Comparison of ENCODE assay signal across 8 cellular contexts in the genomic region with DNA sequence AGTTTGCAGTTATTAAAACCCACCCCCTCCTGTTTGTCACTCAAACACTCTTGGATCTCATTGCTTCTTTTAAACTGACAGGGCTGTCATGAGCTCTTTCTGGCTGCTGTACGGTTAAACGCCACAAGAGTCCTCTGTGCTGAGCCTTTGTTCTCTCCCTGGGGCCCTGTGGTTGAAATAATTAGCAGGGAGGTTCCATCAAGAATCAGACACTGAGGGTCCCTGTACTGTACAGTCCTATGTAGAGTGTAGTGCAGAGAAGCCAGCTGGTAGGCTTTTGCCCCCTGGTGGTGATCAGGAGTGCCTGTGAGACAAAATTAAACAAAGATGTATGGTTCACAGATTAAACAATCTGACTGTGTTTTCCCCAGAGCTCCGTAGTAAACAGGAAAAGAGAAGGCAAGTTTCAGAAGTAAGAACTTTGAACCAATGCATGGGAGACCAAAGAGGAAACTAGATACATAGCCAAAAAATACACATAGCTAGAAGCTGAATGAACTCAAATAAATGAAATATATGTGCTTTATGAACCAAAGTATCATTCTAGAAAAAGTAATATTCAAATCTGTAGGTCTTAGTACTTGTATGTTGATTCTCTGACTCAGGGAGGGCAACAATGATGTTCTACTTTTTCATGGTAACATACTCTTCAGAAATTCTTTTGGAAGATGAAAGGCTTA. TPM values are rescaled to one million over a fixed set of nuclear protein-coding genes. Genes with fewer than 3 reads are reported as not detected.
DNase-seq lines count a peak whose midpoint lies in the region; ATAC-seq and TF ChIP-seq lines count a peak whose summit lies in the region.

No MANE protein-coding gene starts in this region.

- H3K9ac ChIP-seq in DND-41 (ENCODE audit: low read depth, low read length): peak overlapping the region; percentile 93
- peak overlapping the region; percentile 88 for H3K9ac ChIP-seq in Karpas-422 (ENCODE audit: low read length)
- no peak overlapping the region for H3K9ac ChIP-seq in neural progenitor cell

- peak; percentile 98 for TF ChIP-seq CTCF in DND-41 (IDR thresholded peaks at IDR 0.05; ENCODE audit: borderline replicate concordance, extremely low read depth, low read length, poor library complexity, severe bottlenecking)
- peak; percentile 95 for TF ChIP-seq CTCF in PC-9 (conservative IDR thresholded peaks at IDR 0.05)
- peak; percentile 98 for TF ChIP-seq CTCF in fibroblast of mammary gland (conservative IDR thresholded peaks at IDR 0.05; ENCODE audit: control insufficient read depth, insufficient read depth, low read depth, low read length)
- TF ChIP-seq CTCF in neural progenitor cell (IDR thresholded peaks at IDR 0.05): peak; percentile 95

- H3K27ac ChIP-seq in DND-41 (ENCODE audit: low read length): peak overlapping the region; percentile 97
- peak overlapping the region; percentile 91 for H3K27ac ChIP-seq in Karpas-422 (ENCODE audit: low read length)
- no peak overlapping the region for H3K27ac ChIP-seq in PC-9
- no peak overlapping the region for H3K27ac ChIP-seq in neural progenitor cell

- H3K9me3 ChIP-seq in DND-41 (ENCODE audit: insufficient read depth, low read length, severe bottlenecking): no peaks in the 10 kb centered on the region
- H3K9me3 ChIP-seq in Karpas-422 (ENCODE audit: low read length): no peaks in the 10 kb centered on the region
- no peaks in the 10 kb centered on the region for H3K9me3 ChIP-seq in PC-9 (ENCODE audit: insufficient read depth, low read depth)
- no peaks in the 10 kb centered on the region for H3K9me3 ChIP-seq in neural progenitor cell (ENCODE audit: low read depth)

- DNase-seq in DND-41 (peak; percentile 93), Karpas-422 (peak; percentile 98), PC-9 (peak; percentile 53 to 68), fibroblast of mammary gland (ENCODE audit: low read depth) (peak; percentile 80), neural progenitor cell (ENCODE audit: low spot score) (peak; percentile 86), stromal cell of bone marrow (ENCODE audit: low read depth) (peak; percentile 42)
- DNase-seq in activated T-cell treated with anti-CD3 and anti-CD28 coated beads, Interleukin-2, amount 50 U/mL, for 4 hours: peak; percentile 55

- peaks cover 9% of the 10 kb centered on the region for H3K36me3 ChIP-seq in DND-41 (ENCODE audit: insufficient read depth, low read length)
- H3K36me3 ChIP-seq in Karpas-422 (ENCODE audit: insufficient read depth, low read length): peaks cover 4% of the 10 kb centered on the region; the same call in 1 of the 2 replicates
- no peaks in the 10 kb centered on the region for H3K36me3 ChIP-seq in PC-9 (ENCODE audit: low read depth)
- no peaks in the 10 kb centered on the region for H3K36me3 ChIP-seq in neural progenitor cell

- H3K27me3 Mint-ChIP-seq in activated T-cell treated with anti-CD3 and anti-CD28 coated beads, Interleukin-2, amount 50 U/mL, for 4 hours (ENCODE audit: low read depth): no peaks in the 10 kb centered on the region
- peaks cover 1% of the 10 kb centered on the region for H3K27me3 Mint-ChIP-seq in neural progenitor cell (ENCODE audit: insufficient read depth, low read depth)

- H3K4me2 ChIP-seq in DND-41 (ENCODE audit: insufficient read depth, low read length): peak overlapping the region; percentile 70
- peak overlapping the region; percentile 90 for H3K4me2 ChIP-seq in Karpas-422 (ENCODE audit: low read depth, low read length, poor library complexity, severe bottlenecking)
- peak overlapping the region; percentile 95 for H3K4me2 ChIP-seq in PC-9
- H3K4me2 ChIP-seq in neural progenitor cell: peak overlapping the region; percentile 93

- H3K9me2 ChIP-seq in Karpas-422 (replicated peaks; ENCODE audit: insufficient read depth, low read length) (no peaks in the 10 kb centered on the region), PC-9 (ENCODE audit: insufficient read depth) (no peaks in the 10 kb centered on the region)

- no TSS peak for BruUV-seq in PC-9 (replicated peaks; lab: Mats Ljungman, UMichigan)

- ATAC-seq in DND-41 (ENCODE audit: insufficient read depth, low read depth) (peak; percentile 92), GM21737 (IDR thresholded peaks at IDR 0.05; ENCODE audit: unreplicated experiment) (peak; percentile 70)
- peak; percentile 52 to 53 for ATAC-seq in activated T-cell treated with anti-CD3 and anti-CD28 coated beads, Interleukin-2, amount 50 U/mL, for 4 hours

- intact Hi-C loops in PC-9 (cut with micrococcal nuclease; ENCODE audit: unreplicated experiment): loop anchor here (1.0 kb wide), 6 partner anchors 90 to 351 kb away; no protein-coding TSS in a partner anchor

- H3K4me1 ChIP-seq in DND-41 (ENCODE audit: insufficient read depth, low read length): peaks cover 39% of the 10 kb centered on the region
- peaks cover 36% of the 10 kb centered on the region for H3K4me1 ChIP-seq in Karpas-422 (ENCODE audit: low read length)
- peaks cover 32% of the 10 kb centered on the region for H3K4me1 ChIP-seq in PC-9 (replicated peaks; ENCODE audit: insufficient read depth)
- peaks cover 17% of the 10 kb centered on the region for H3K4me1 ChIP-seq in neural progenitor cell

- peaks cover 2% of the 10 kb centered on the region for H3K36me3 Mint-ChIP-seq in activated T-cell treated with anti-CD3 and anti-CD28 coated beads, Interleukin-2, amount 50 U/mL, for 4 hours (ENCODE audit: insufficient read depth)
- H3K36me3 Mint-ChIP-seq in neural progenitor cell: no peaks in the 10 kb centered on the region

- POLR2A ChIA-PET in PC-9 (lab: Charles Lee; ENCODE audit: unreplicated experiment): interaction anchor here (0.6 to 1.4 kb wide), 5 partner anchors 87 to 545 kb away, joined by 4 to 22 read pairs (median 8); no protein-coding TSS in a partner anchor

- H3K27me3 ChIP-seq in DND-41 (ENCODE audit: insufficient read depth, low read length, poor library complexity) (no peaks in the 10 kb centered on the region), Karpas-422 (ENCODE audit: low read length) (no peaks in the 10 kb centered on the region), PC-9 (ENCODE audit: insufficient read depth, low read depth) (no peaks in the 10 kb centered on the region), neural progenitor cell (no peaks in the 10 kb centered on the region)

- CTCF ChIA-PET in PC-9 (lab: Charles Lee): interaction anchor here (0.5 to 3.2 kb wide), 21 partner anchors 11 to 1565 kb away, joined by 3 to 30 read pairs (median 5); no protein-coding TSS in a partner anchor

- H3K79me2 ChIP-seq in DND-41 (ENCODE audit: insufficient read depth, low read length) (peaks cover 43% of the 10 kb centered on the region), Karpas-422 (ENCODE audit: low read length) (peaks cover 36% of the 10 kb centered on the region), PC-9 (ENCODE audit: low read depth) (peaks cover 34% of the 10 kb centered on the region), neural progenitor cell (ENCODE audit: low read depth) (peaks cover 31% of the 10 kb centered on the region)

- H3K9me3 Mint-ChIP-seq in activated T-cell treated with anti-CD3 and anti-CD28 coated beads, Interleukin-2, amount 50 U/mL, for 4 hours: no peaks in the 10 kb centered on the region
- H3K9me3 Mint-ChIP-seq in neural progenitor cell: no peaks in the 10 kb centered on the region

- peaks cover 22% of the 10 kb centered on the region; the same call in 1 of the 2 replicates for H4K20me1 ChIP-seq in DND-41 (ENCODE audit: insufficient read depth, low read length)
- no peaks in the 10 kb centered on the region for H4K20me1 ChIP-seq in Karpas-422 (ENCODE audit: insufficient read depth, low read depth, low read length)
- 0 out of 2 replicates have a peak, but pooled peaks cover 3% of the 10 kb centered on the region for H4K20me1 ChIP-seq in PC-9 (ENCODE audit: insufficient read depth)
- H4K20me1 ChIP-seq in neural progenitor cell (ENCODE audit: low read depth): no peaks in the 10 kb centered on the region

- H2AFZ ChIP-seq in DND-41 (ENCODE audit: low read depth, low read length) (peak overlapping the region; percentile 83), Karpas-422 (ENCODE audit: low read length) (peak overlapping the region; percentile 44), PC-9 (peak overlapping the region; percentile 50; the same call in 1 of the 2 replicates), neural progenitor cell (replicated peaks) (peak overlapping the region; percentile 74)

- no peak overlapping the region for H3K27ac Mint-ChIP-seq in neural progenitor cell

- H3F3A ChIP-seq in PC-9 (ENCODE audit: insufficient read depth, low read depth) (peaks cover 20% of the 10 kb centered on the region; the same call in 1 of the 2 replicates), neural progenitor cell (ENCODE audit: low read depth) (peaks cover 29% of the 10 kb centered on the region)

- no peak overlapping the region for H3K4me3 Mint-ChIP-seq in activated T-cell treated with anti-CD3 and anti-CD28 coated beads, Interleukin-2, amount 50 U/mL, for 4 hours
- no peak overlapping the region for H3K4me3 Mint-ChIP-seq in neural progenitor cell

- peaks cover 27% of the 10 kb centered on the region for H3K4me1 Mint-ChIP-seq in activated T-cell treated with anti-CD3 and anti-CD28 coated beads, Interleukin-2, amount 50 U/mL, for 4 hours (ENCODE audit: low read depth)
- peaks cover 13% of the 10 kb centered on the region for H3K4me1 Mint-ChIP-seq in neural progenitor cell

- H3K4me3 ChIP-seq in DND-41 (ENCODE audit: low read depth in 1 of 2, low read length in 2 of 2) (peak overlapping the region; percentile 71 to 76; a peak in 3 of 4 replicates), Karpas-422 (ENCODE audit: low read length) (peak overlapping the region; percentile 87), PC-9 (peak overlapping the region; percentile 73; the same call in 1 of the 2 replicates), fibroblast of mammary gland (ENCODE audit: control insufficient read depth, low read depth, low read length) (no peak overlapping the region), neural progenitor cell (peak overlapping the region; percentile 78)

RNA-seq across cellular contexts. Expression of gene SSH2, which starts 1.4 kb away (rescaled TPM):
- 35.3 and 53.9 TPM in 2 replicates for total RNA-seq in Karpas-422 (2014; rRNA removed; shearing (Covaris generic); ENCODE audit: low replicate concordance)
- total RNA-seq in PC-9 (2021) (30.3 and 45.1 TPM in 2 replicates), neural progenitor cell (ENCODE audit: low replicate concordance) (12.2 and 13.2 TPM in 2 replicates)
- 10 to 100 TPM; 25.0 to 27.0 (median 25.9) TPM for total RNA-seq in activated T-cell treated with anti-CD3 and anti-CD28 coated beads, Interleukin-2, amount 50 U/mL, for 4 hours

RNA-seq across cellular contexts. Expression of gene EFCAB5, which starts 10.0 kb away (rescaled TPM):
- total RNA-seq in Karpas-422 (2014; rRNA removed; shearing (Covaris generic); ENCODE audit: low replicate concordance): 0.07 and 2.1 TPM in 2 replicates
- total RNA-seq in PC-9 (2021) (1.4 and 1.5 TPM in 2 replicates), neural progenitor cell (ENCODE audit: low replicate concordance) (0.09 and 0.71 TPM in 2 replicates)
- total RNA-seq in activated T-cell treated with anti-CD3 and anti-CD28 coated beads, Interleukin-2, amount 50 U/mL, for 4 hours: under 1 TPM in 2 of 3 donors, not detected in 1; 0.15 to 0.30 TPM

Comparison
In these comparisons a context has a peak if more than half of its experiments do, and no peak if none do; other contexts are left out.
1. DNase-seq: peak in every context shown above with its lines; median percentile 98 in Karpas-422; 93 in DND-41; 86 in neural progenitor cell; 80 in fibroblast of mammary gland; 60 in PC-9; 55 in activated T-cell treated with anti-CD3 and anti-CD28 coated beads, Interleukin-2, amount 50 U/mL, for 4 hours; 42 in stromal cell of bone marrow.
2. H3K27ac ChIP-seq: peak in DND-41 (single experiment) and Karpas-422 (single experiment); none in PC-9 (single experiment) and neural progenitor cell (single experiment).
3. Peak in every context shown above with its lines, with median percentiles within 50 percentile points of each other: ATAC-seq, H2AFZ ChIP-seq, H3K4me2 ChIP-seq and CTCF ChIP-seq.